ENCODE assay signal across 14 cellular contexts in the genomic region with DNA sequence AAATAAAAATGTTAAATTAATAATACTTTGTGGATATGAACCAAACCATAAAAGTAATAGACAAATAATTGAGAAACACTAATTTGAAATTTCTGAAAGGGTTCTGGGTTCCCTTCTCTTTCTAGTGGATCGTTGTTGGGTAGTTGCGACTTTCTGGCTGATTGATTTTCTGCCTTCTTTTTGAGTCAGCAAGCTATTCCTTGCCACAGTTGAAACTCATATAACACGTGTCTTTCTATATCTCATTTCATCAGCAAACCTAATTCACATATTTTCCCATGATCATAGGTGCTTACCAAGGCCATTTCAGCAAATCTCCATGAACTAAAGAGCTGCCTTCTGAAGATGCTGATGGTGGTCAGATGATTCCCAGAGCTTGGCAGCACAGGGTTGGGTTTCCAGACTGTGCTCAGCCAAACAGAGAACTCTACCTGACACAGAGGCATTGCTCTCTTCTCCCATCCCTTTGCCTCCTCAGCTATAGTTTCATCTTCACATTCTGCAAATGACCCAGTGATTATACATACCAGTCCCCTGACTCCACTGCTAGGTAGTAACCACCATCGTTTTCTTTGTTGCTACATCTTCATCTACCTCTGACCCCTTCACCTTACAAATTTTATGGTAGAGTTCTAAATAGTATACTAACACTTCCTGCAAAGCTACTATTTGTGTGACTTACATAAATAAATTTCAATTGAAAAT.
DNase-seq lines count a peak whose midpoint lies in the region; ATAC-seq and TF ChIP-seq lines count a peak whose summit lies in the region.
"Had no signal": no experiment of that assay in that cellular context is flagged by ENCODE, and none has a peak within 500 bp of the region (broad histone marks: within the 10 kb centered on the region; RNA-seq: fewer than 3 reads in every experiment).

No MANE protein-coding gene starts in this region.

- no peaks in the 10 kb centered on the region for H3F3A ChIP-seq in smooth muscle cell (ENCODE audit: low read depth)

- H3K4me1 ChIP-seq in smooth muscle cell (ENCODE audit: low read depth): no peaks in the 10 kb centered on the region
- H3K4me1 ChIP-seq: A549 had no signal

- WGBS in smooth muscle cell (ENCODE audit: low lambda C conversion rate): 93% methylated on average over 4 of the region's 4 CpGs

- no peak overlapping the region for H3K27ac ChIP-seq in smooth muscle cell (ENCODE audit: low read depth)
- H3K27ac ChIP-seq: A549 had no signal

- DNase-seq in GM12865 (ENCODE audit: low read depth) (peak; percentile 65), ACHN (no peak), smooth muscle cell (lab: John Stamatoyannopoulos, UW; ENCODE audit: unreplicated experiment) (no peak), G401 (ENCODE audit: low spot score) (no peak)
- DNase-seq: activated CD4-positive, alpha-beta T cell treated with anti-CD3 and anti-CD28 coated beads, Interleukin-2, amount 50 U/mL, for 48 hours; CD4-positive, alpha-beta memory T cell; posterior cingulate gyrus; substantia nigra had no signal

- no peaks in the 10 kb centered on the region for H3K27me3 ChIP-seq in smooth muscle cell (ENCODE audit: low read depth)

- H2AFZ ChIP-seq in smooth muscle cell (ENCODE audit: low read depth): no peak overlapping the region

- TF ChIP-seq CTCF in GM12865 (IDR thresholded peaks at IDR 0.05; ENCODE audit: insufficient read depth, low read depth, low read length, missing control alignments) (no peak), smooth muscle cell (IDR thresholded peaks at IDR 0.05; ENCODE audit: borderline replicate concordance, insufficient read depth, poor library complexity, severe bottlenecking) (no peak)

- H3K4me3 ChIP-seq in GM12865 (ENCODE audit: low read depth, low read length): no peak overlapping the region
- no peak overlapping the region for H3K4me3 ChIP-seq in smooth muscle cell
- H3K4me3 ChIP-seq: A549 had no signal

- no peaks in the 10 kb centered on the region for H4K20me1 ChIP-seq in smooth muscle cell (ENCODE audit: low read depth)

- no peaks in the 10 kb centered on the region for H3K36me3 ChIP-seq in smooth muscle cell (ENCODE audit: low read depth)

- ATAC-seq in GM19395 (IDR thresholded peaks at IDR 0.05; ENCODE audit: unreplicated experiment) (peak; percentile 80), HG02571 (IDR thresholded peaks at IDR 0.05; ENCODE audit: unreplicated experiment) (peak; percentile 77), HG03280 (IDR thresholded peaks at IDR 0.05; ENCODE audit: unreplicated experiment) (peak; percentile 75), HG02981 (IDR thresholded peaks at IDR 0.05; ENCODE audit: unreplicated experiment) (no peak)
- ATAC-seq: A549, esophagus mucosa had no signal

- in situ Hi-C loops in ACHN (cut with HindIII; ENCODE audit: low pct_ligation_motif_present, low pct_unique_long_range_greater_than_20kb, low sequenced_read_pairs) (no loop called here), G401 (cut with HindIII; ENCODE audit: low sequenced_read_pairs) (no loop called here)

- H3K9ac ChIP-seq in smooth muscle cell (ENCODE audit: low read depth): no peak overlapping the region

- H3K4me2 ChIP-seq in smooth muscle cell: no peak overlapping the region
- H3K4me2 ChIP-seq: A549 had no signal

- H3K9me3 ChIP-seq in smooth muscle cell (replicated peaks; ENCODE audit: low read depth): no peaks in the 10 kb centered on the region
- H3K9me3 ChIP-seq: A549 had no signal

- H3K79me2 ChIP-seq in smooth muscle cell (ENCODE audit: low read depth): no peaks in the 10 kb centered on the region
